Comparison of ENCODE assay signal across 8 cellular contexts in the genomic region with DNA sequence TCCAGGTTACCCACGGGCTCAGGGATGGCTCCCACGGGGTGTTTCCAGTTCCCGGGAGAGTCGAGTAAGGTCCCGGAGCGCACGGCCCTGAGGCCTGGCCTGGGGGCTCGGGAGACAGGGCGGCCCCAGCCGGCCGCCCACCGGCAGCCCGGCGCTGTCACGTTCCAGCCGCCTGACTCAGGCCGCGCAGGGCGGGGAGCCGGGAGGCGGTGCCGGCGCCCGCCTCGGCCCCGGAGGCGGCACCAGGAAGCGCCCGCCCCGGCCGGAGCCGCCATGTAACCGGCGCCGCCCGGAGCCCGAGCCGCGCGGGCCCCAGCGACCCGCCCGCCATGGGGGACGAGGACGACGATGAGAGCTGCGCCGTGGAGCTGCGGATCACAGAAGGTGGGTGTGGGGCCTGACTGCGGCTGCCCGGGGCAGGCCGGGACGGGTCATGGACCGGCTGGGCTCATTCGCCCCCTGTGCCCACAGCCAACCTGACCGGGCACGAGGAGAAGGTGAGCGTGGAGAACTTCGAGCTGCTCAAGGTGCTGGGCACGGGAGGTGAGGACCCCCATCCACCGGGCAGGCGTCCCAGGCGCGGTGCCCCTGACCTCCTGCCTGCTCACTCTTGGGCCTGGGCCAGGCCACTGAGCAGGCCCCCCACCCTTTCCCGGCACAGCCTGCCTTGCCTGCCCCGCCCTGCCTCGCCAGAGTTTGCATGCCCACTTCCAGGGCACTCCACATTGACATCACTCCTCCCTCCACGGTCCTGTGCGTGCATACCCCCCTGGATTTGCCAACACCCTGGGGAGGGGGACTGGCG. TPM values are rescaled to one million over a fixed set of nuclear protein-coding genes. Genes with fewer than 3 reads are reported as not detected.
DNase-seq lines count a peak whose midpoint lies in the region; ATAC-seq and TF ChIP-seq lines count a peak whose summit lies in the region.

A gene (plus strand): TSS at position 256 of the 805 bp plus-strand sequence. CDS start 74 bp downstream, at position 330.

- peaks cover 18% of the 10 kb centered on the region; the same call in 1 of the 2 replicates for H3K79me2 ChIP-seq in Loucy (ENCODE audit: insufficient read depth, low read length)

- H3K27me3 Mint-ChIP-seq in activated CD4-positive, alpha-beta T cell treated with anti-CD3 and anti-CD28 coated beads, Interleukin-2, amount 10 ng/mL, durations not matched to agents 24 days and 14 days = no peaks in the 10 kb centered on the region

- no peaks in the 10 kb centered on the region for H3K27me3 ChIP-seq in Loucy (ENCODE audit: insufficient read depth, low read length, poor library complexity, severe bottlenecking)
- no peaks in the 10 kb centered on the region for H3K27me3 ChIP-seq in left lung

- peaks cover 40% of the 10 kb centered on the region for H3K36me3 Mint-ChIP-seq in activated CD4-positive, alpha-beta T cell treated with anti-CD3 and anti-CD28 coated beads, Interleukin-2, amount 10 ng/mL, durations not matched to agents 24 days and 14 days (ENCODE audit: low read depth)

- H2AFZ ChIP-seq in Loucy (ENCODE audit: low read length) = peak within 1 kb of the TSS; percentile 97

- peaks cover 5% of the 10 kb centered on the region for H4K20me1 ChIP-seq in Loucy (ENCODE audit: insufficient read depth, low read length, poor library complexity, severe bottlenecking)

- H3K4me3 Mint-ChIP-seq in activated CD4-positive, alpha-beta T cell treated with anti-CD3 and anti-CD28 coated beads, Interleukin-2, amount 10 ng/mL, durations not matched to agents 24 days and 14 days = peak within 1 kb of the TSS; percentile 94

- H3K9me3 ChIP-seq in Loucy (ENCODE audit: insufficient read depth, low read depth, low read length) (no peaks in the 10 kb centered on the region), left lung (no peaks in the 10 kb centered on the region)

- H3K9ac ChIP-seq in Loucy (ENCODE audit: low read depth, low read length, poor library complexity, severe bottlenecking) = peak within 1 kb of the TSS; percentile 88

- DNase-seq in CD1c-positive myeloid dendritic cell (ENCODE audit: extremely low spot score) (peak; percentile 89), ecto neural progenitor cell (ENCODE audit: low spot score) (peak; percentile 81), left lung (peak; percentile 67 to 94)
- peak; percentile 90 for DNase-seq in activated CD4-positive, alpha-beta T cell treated with anti-CD3 and anti-CD28 coated beads, Interleukin-2, amount 10 ng/mL, durations not matched to agents 24 days and 14 days
- DNase-seq in stimulated activated CD4-positive, alpha-beta T cell treated with anti-CD3 and anti-CD28 coated beads, Interleukin-2, amount 100 ng/mL, for 24 hours = peak; percentile 61 to 73

- no peaks in the 10 kb centered on the region for H3K9me3 Mint-ChIP-seq in activated CD4-positive, alpha-beta T cell treated with anti-CD3 and anti-CD28 coated beads, Interleukin-2, amount 10 ng/mL, durations not matched to agents 24 days and 14 days

- peaks cover 20% of the 10 kb centered on the region for H3K4me1 Mint-ChIP-seq in activated CD4-positive, alpha-beta T cell treated with anti-CD3 and anti-CD28 coated beads, Interleukin-2, amount 10 ng/mL, durations not matched to agents 24 days and 14 days

- peak; percentile 55 for ATAC-seq in GM19324 (IDR thresholded peaks at IDR 0.05; ENCODE audit: low FRiP score, unreplicated experiment)
- peak; percentile 86 for ATAC-seq in left lung
- no peak for ATAC-seq in HG03565 (IDR thresholded peaks at IDR 0.05; ENCODE audit: unreplicated experiment)

- peak within 1 kb of the TSS; percentile 98 for H3K4me3 ChIP-seq in Loucy (ENCODE audit: low read length, poor library complexity, severe bottlenecking)
- peak within 1 kb of the TSS; percentile 86 to 94 for H3K4me3 ChIP-seq in left lung

- peaks cover 29% of the 10 kb centered on the region for H3K4me1 ChIP-seq in Loucy (ENCODE audit: insufficient read depth, low read length, poor library complexity, severe bottlenecking)
- peaks cover 19 to 50% of the 10 kb centered on the region in 2 donors for H3K4me1 ChIP-seq in left lung

- no peaks in the 10 kb centered on the region for H3F3A ChIP-seq in Loucy (ENCODE audit: low read depth)

- no peak for TF ChIP-seq CTCF in Loucy (conservative IDR thresholded peaks at IDR 0.05; ENCODE audit: low read length)
- TF ChIP-seq CTCF in left lung (IDR thresholded peaks at IDR 0.05) = no peak

- intact Hi-C loops in activated CD4-positive, alpha-beta T cell treated with anti-CD3 and anti-CD28 coated beads, Interleukin-2, amount 10 ng/mL, durations not matched to agents 24 days and 14 days (cut with micrococcal nuclease) = loop anchor here (1.0 kb wide), 1 partner anchor 17 kb away; no protein-coding TSS in a partner anchor
- intact Hi-C loops in left lung (cut with DNase I) = no loop called here

- no peaks in the 10 kb centered on the region for H3K9me2 ChIP-seq in Loucy (replicated peaks; ENCODE audit: low read depth, low read length)

- H3K36me3 ChIP-seq in Loucy (ENCODE audit: insufficient read depth, low read length) (peaks cover 6% of the 10 kb centered on the region; the same call in 1 of the 2 replicates), left lung (peaks cover 0 to 51% of the 10 kb centered on the region in 2 donors)

- peak within 1 kb of the TSS; percentile 88 for H3K27ac Mint-ChIP-seq in activated CD4-positive, alpha-beta T cell treated with anti-CD3 and anti-CD28 coated beads, Interleukin-2, amount 10 ng/mL, durations not matched to agents 24 days and 14 days

- peak within 1 kb of the TSS; percentile 96 for H3K4me2 ChIP-seq in Loucy (ENCODE audit: low read depth, low read length, poor library complexity, severe bottlenecking)

- H3K27ac ChIP-seq in left lung = peak within 1 kb of the TSS; percentile 87

RNA-seq across cellular contexts. Expression of the gene that starts here (rescaled TPM):
- 46.3 and 48.6 TPM in 2 replicates for total RNA-seq in activated CD4-positive, alpha-beta T cell treated with anti-CD3 and anti-CD28 coated beads, Interleukin-2, amount 10 ng/mL, durations not matched to agents 24 days and 14 days
- 10 to 100 TPM; 37.1 to 57.6 TPM for total RNA-seq in left lung
